18 cellular contexts compared by ENCODE assay signal in the genomic region with DNA sequence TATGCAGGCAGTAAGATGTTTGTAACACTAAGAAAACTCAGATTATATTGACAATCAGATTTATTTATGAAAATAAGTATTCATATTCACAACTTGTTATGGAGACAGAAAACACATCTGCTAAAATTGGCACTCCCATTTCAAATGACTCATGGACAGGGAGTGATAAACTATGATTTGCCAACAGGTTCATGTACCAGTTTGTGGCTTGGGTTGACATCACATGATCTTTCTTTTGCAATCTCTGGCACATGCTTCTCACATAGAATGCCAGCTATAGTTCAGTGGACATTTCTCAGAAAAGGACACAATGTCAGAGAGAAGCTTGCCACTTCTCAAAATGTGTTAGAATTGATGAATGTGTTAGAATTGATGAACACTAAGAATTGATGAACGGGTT.
A peak's percentile ranks its signal among the peaks of the same experiment; 100 is the strongest.
DNase-seq lines count a peak whose midpoint lies in the region; ATAC-seq lines count a peak whose summit lies in the region.
"Had no signal": no experiment of that assay in that cellular context is flagged by ENCODE, and none has a peak within 500 bp of the region (broad histone marks: within the 10 kb centered on the region; RNA-seq: fewer than 3 reads in every experiment).

No MANE protein-coding gene starts in this region.

- CTCF ChIA-PET in activated CD4-positive, alpha-beta memory T cell treated with anti-CD3 and anti-CD28 coated beads for 36 hours (lab: Charles Lee), result no interaction called here

- no peak overlapping the region for H3K4me3 Mint-ChIP-seq in activated CD4-positive, alpha-beta memory T cell treated with anti-CD3 and anti-CD28 coated beads for 36 hours
- H3K4me3 Mint-ChIP-seq: H9; stimulated activated naive B cell treated with anti-CD40 and anti-IgM and Interleukin-4, amounts not matched to agents 10 μg/mL and 1 μg/mL and 100 μg/mL, for 72 hours had no signal

- peak; percentile 39 for DNase-seq in H4 (ENCODE audit: low spot score)
- DNase-seq in NCI-H460 (ENCODE audit: extremely low read depth, low read depth), result peak; percentile 39
- peak; percentile 86 for DNase-seq in renal cortical epithelial cell (ENCODE audit: low read depth)
- DNase-seq in activated CD4-positive, alpha-beta memory T cell treated with anti-CD3 and anti-CD28 coated beads for 36 hours, result no peak
- DNase-seq: activated CD4-positive, alpha-beta T cell treated with anti-CD3 and anti-CD28 coated beads for 1 hour; activated effector memory CD4-positive, alpha-beta T cell treated with Interleukin-2 at 50 U/mL for 16 hours; amygdala; C1 segment of cervical spinal cord; glutamatergic neuron; H9; Kasumi-1; mesendoderm; NCI-H187; SIG-M5; stimulated activated naive B cell treated with anti-CD40 and anti-IgM and Interleukin-4, amounts not matched to agents 10 μg/mL and 1 μg/mL and 100 μg/mL, for 72 hours had no signal

- no peaks in the 10 kb centered on the region for H3K27me3 Mint-ChIP-seq in activated CD4-positive, alpha-beta memory T cell treated with anti-CD3 and anti-CD28 coated beads for 36 hours
- H3K27me3 Mint-ChIP-seq: stimulated activated naive B cell treated with anti-CD40 and anti-IgM and Interleukin-4, amounts not matched to agents 10 μg/mL and 1 μg/mL and 100 μg/mL, for 72 hours had no signal

- H3K9me3 Mint-ChIP-seq in activated CD4-positive, alpha-beta memory T cell treated with anti-CD3 and anti-CD28 coated beads for 36 hours, result peaks cover 15% of the 10 kb centered on the region

- ATAC-seq in esophagus mucosa, result peak; percentile 70
- no peak for ATAC-seq in GM18517 (IDR thresholded peaks at IDR 0.05; ENCODE audit: unreplicated experiment)
- no peak for ATAC-seq in GM21515 (IDR thresholded peaks at IDR 0.05; ENCODE audit: unreplicated experiment)
- ATAC-seq: stimulated activated naive B cell treated with anti-CD40 and anti-IgM and Interleukin-4, amounts not matched to agents 10 μg/mL and 1 μg/mL and 100 μg/mL, for 72 hours had no signal

- no peaks in the 10 kb centered on the region for H3K36me3 Mint-ChIP-seq in activated CD4-positive, alpha-beta memory T cell treated with anti-CD3 and anti-CD28 coated beads for 36 hours
- H3K36me3 Mint-ChIP-seq: stimulated activated naive B cell treated with anti-CD40 and anti-IgM and Interleukin-4, amounts not matched to agents 10 μg/mL and 1 μg/mL and 100 μg/mL, for 72 hours had no signal

- no peak overlapping the region for H3K27ac Mint-ChIP-seq in activated CD4-positive, alpha-beta memory T cell treated with anti-CD3 and anti-CD28 coated beads for 36 hours
- H3K27ac Mint-ChIP-seq: H9; stimulated activated naive B cell treated with anti-CD40 and anti-IgM and Interleukin-4, amounts not matched to agents 10 μg/mL and 1 μg/mL and 100 μg/mL, for 72 hours had no signal

- intact Hi-C loops in activated CD4-positive, alpha-beta memory T cell treated with anti-CD3 and anti-CD28 coated beads for 36 hours (cut with micrococcal nuclease), result no loop called here

- H3K4me1 Mint-ChIP-seq in activated CD4-positive, alpha-beta memory T cell treated with anti-CD3 and anti-CD28 coated beads for 36 hours (ENCODE audit: low read depth), result no peaks in the 10 kb centered on the region
- H3K4me1 Mint-ChIP-seq: H9; stimulated activated naive B cell treated with anti-CD40 and anti-IgM and Interleukin-4, amounts not matched to agents 10 μg/mL and 1 μg/mL and 100 μg/mL, for 72 hours had no signal

- POLR2A ChIA-PET in activated CD4-positive, alpha-beta memory T cell treated with anti-CD3 and anti-CD28 coated beads for 36 hours (lab: Charles Lee), result no interaction called here
